11 cellular contexts compared by ENCODE assay signal in genomic region chr10:30056281-30056680, GRCh38. TPM values are rescaled to one million over a fixed set of nuclear protein-coding genes. Genes with fewer than 3 reads are reported as not detected.
A peak's percentile ranks its signal among the peaks of the same experiment; 100 is the strongest.
DNase-seq lines count a peak whose midpoint lies in the region; TF ChIP-seq lines count a peak whose summit lies in the region.
"Had no signal": no experiment of that assay in that cellular context is flagged by ENCODE, and none has a peak within 500 bp of the region (broad histone marks: within the 10 kb centered on the region; RNA-seq: fewer than 3 reads in every experiment).

No MANE protein-coding gene starts in this region.

- CTCF ChIA-PET in MCF 10A (lab: Yijun Ruan, JAX) (no interaction called here), Calu3 (lab: Charles Lee) (no interaction called here)

- H3K4me1 ChIP-seq in breast epithelium (no peaks in the 10 kb centered on the region), transverse colon (peaks cover 2 to 16% (median 8%) of the 10 kb centered on the region in 4 donors)

- H3K9me3 Mint-ChIP-seq in MCF 10A (ENCODE audit: unreplicated experiment) (no peaks in the 10 kb centered on the region), mesothelial cell of epicardium (no peaks in the 10 kb centered on the region), Calu3 (ENCODE audit: low read depth, unreplicated experiment) (no peaks in the 10 kb centered on the region)
- H3K9me3 Mint-ChIP-seq: activated T-cell treated with anti-CD3 and anti-CD28 coated beads, Interleukin-2, amount 50 U/mL, for 72 hours had no signal

- TF ChIP-seq POLR2A in breast epithelium (IDR thresholded peaks at IDR 0.05) (no peak), transverse colon (IDR thresholded peaks at IDR 0.05) (no peak)

- H3K27me3 ChIP-seq in breast epithelium (no peaks in the 10 kb centered on the region), transverse colon (peaks cover 31% of the 10 kb centered on the region)

- no peak for TF ChIP-seq CTCF in breast epithelium (IDR thresholded peaks at IDR 0.05)
- TF ChIP-seq CTCF in MCF 10A (IDR thresholded peaks at IDR 0.05; ENCODE audit: unreplicated experiment): no peak
- no peak for TF ChIP-seq CTCF in cardiac fibroblast (IDR thresholded peaks at IDR 0.05; ENCODE audit: low read depth, low read length)
- TF ChIP-seq CTCF in mesothelial cell of epicardium (IDR thresholded peaks at IDR 0.05; ENCODE audit: unreplicated experiment): no peak
- no peak for TF ChIP-seq CTCF in transverse colon (IDR thresholded peaks at IDR 0.05)
- TF ChIP-seq CTCF in Calu3 (IDR thresholded peaks at IDR 0.05; ENCODE audit: unreplicated experiment): no peak

- TF ChIP-seq EP300 in transverse colon (IDR thresholded peaks at IDR 0.05; ENCODE audit: low read depth): no peak

- WGBS in transverse colon (ENCODE audit: low coverage in 1 of 2), 2 donors: 72 to 77% methylated on average over 1 of the region's 1 CpG

- POLR2A ChIA-PET in MCF 10A (lab: Yijun Ruan, JAX): interaction anchor here (0.6 kb wide), 1 partner anchor 256 kb away, joined by 3 read pairs; no protein-coding TSS in a partner anchor

- DNase-seq in breast epithelium (ENCODE audit: low spot score in 2 of 2) (no peak), MCF 10A (ENCODE audit: unreplicated experiment) (no peak), cardiac fibroblast (ENCODE audit: low read depth in 2 of 2) (peak; percentile 9 to 64), mesothelial cell of epicardium (ENCODE audit: low spot score in 2 of 2, unreplicated experiment in 2 of 2) (no peak), transverse colon (no peak), Calu3 (no peak), NCI-H510A (lab: John Stamatoyannopoulos, UW) (no peak), NCI-H345 (lab: John Stamatoyannopoulos, UW) (no peak)
- DNase-seq: activated CD4-positive, alpha-beta T cell treated with anti-CD3 and anti-CD28 coated beads for 1 hour; activated T-cell treated with anti-CD3 and anti-CD28 coated beads, Interleukin-2, amount 50 U/mL, for 72 hours; T-helper 1 cell had no signal

- no peaks in the 10 kb centered on the region for H3K9me3 ChIP-seq in breast epithelium
- no peaks in the 10 kb centered on the region for H3K9me3 ChIP-seq in transverse colon

- in situ Hi-C loops in transverse colon (cut with MboI; ENCODE audit: low pct_ligation_motif_present in 1 of 4, low pct_unique_long_range_greater_than_20kb in 1 of 4, low sequenced_read_pairs in 3 of 4): no loop called here

- H3K27me3 Mint-ChIP-seq in MCF 10A (ENCODE audit: insufficient read depth, unreplicated experiment) (peaks cover 21% of the 10 kb centered on the region), mesothelial cell of epicardium (ENCODE audit: low read depth) (peaks cover 12% of the 10 kb centered on the region), Calu3 (ENCODE audit: unreplicated experiment) (peaks cover 21% of the 10 kb centered on the region)

- H3K4me3 ChIP-seq in breast epithelium: peak overlapping the region in 1 of 3 donors; percentile 85
- H3K4me3 ChIP-seq in cardiac fibroblast (replicated peaks in 1 of 2; ENCODE audit: low read depth in 2 of 2, low read length in 2 of 2): no peak overlapping the region
- peak overlapping the region in 1 of 4 donors; percentile 7 for H3K4me3 ChIP-seq in transverse colon

- H3K27ac Mint-ChIP-seq in MCF 10A (ENCODE audit: low read depth, unreplicated experiment): no peak overlapping the region
- H3K27ac Mint-ChIP-seq in mesothelial cell of epicardium: peak overlapping the region; percentile 64
- no peak overlapping the region for H3K27ac Mint-ChIP-seq in Calu3 (ENCODE audit: unreplicated experiment)
- H3K27ac Mint-ChIP-seq: activated T-cell treated with anti-CD3 and anti-CD28 coated beads, Interleukin-2, amount 50 U/mL, for 72 hours had no signal

- BruUV-seq in MCF 10A (replicated peaks; lab: Mats Ljungman, UMichigan) (no TSS peak), Calu3 (replicated peaks; lab: Mats Ljungman, UMichigan) (no TSS peak)

- H3K36me3 ChIP-seq in breast epithelium (no peaks in the 10 kb centered on the region), transverse colon (no peaks in the 10 kb centered on the region)

- H3K27ac ChIP-seq in breast epithelium: peak overlapping the region; percentile 70 to 91
- H3K27ac ChIP-seq in transverse colon: peak overlapping the region; percentile 80 to 91 (median 85)

- H3K36me3 Mint-ChIP-seq in MCF 10A (ENCODE audit: insufficient read depth, unreplicated experiment) (no peaks in the 10 kb centered on the region), mesothelial cell of epicardium (no peaks in the 10 kb centered on the region), Calu3 (ENCODE audit: insufficient read depth, unreplicated experiment) (peaks cover 9% of the 10 kb centered on the region)

- peaks cover 6% of the 10 kb centered on the region for H3K4me1 Mint-ChIP-seq in MCF 10A (ENCODE audit: insufficient read depth, unreplicated experiment)
- peaks cover 46% of the 10 kb centered on the region for H3K4me1 Mint-ChIP-seq in mesothelial cell of epicardium
- H3K4me1 Mint-ChIP-seq in Calu3 (ENCODE audit: low read depth, unreplicated experiment): peaks cover 21% of the 10 kb centered on the region

- H3K4me3 Mint-ChIP-seq in MCF 10A (ENCODE audit: unreplicated experiment) (no peak overlapping the region), mesothelial cell of epicardium (peak overlapping the region; percentile 31), Calu3 (ENCODE audit: low read depth, unreplicated experiment) (no peak overlapping the region)
- H3K4me3 Mint-ChIP-seq: activated T-cell treated with anti-CD3 and anti-CD28 coated beads, Interleukin-2, amount 50 U/mL, for 72 hours had no signal

- intact Hi-C loops in breast epithelium (cut with DNase I; ENCODE audit: low total_unique reads): no loop called here
- intact Hi-C loops in MCF 10A (cut with micrococcal nuclease): no loop called here
- intact Hi-C loops in transverse colon (cut with DNase I; ENCODE audit: low total_unique reads): loop anchor here (10.0 kb wide), 2 partner anchors 59 to 129 kb away; no protein-coding TSS in a partner anchor
- intact Hi-C loops in Calu3 (cut with micrococcal nuclease; ENCODE audit: unreplicated experiment): no loop called here

RNA-seq across cellular contexts. Expression of gene JCAD, which starts 3.1 kb away (rescaled TPM):
- total RNA-seq in breast epithelium (10 to 100 TPM; 11.1 to 69.3 (median 16.1) TPM), MCF 10A (2022) (0.25 and 0.26 TPM in 2 replicates), mesothelial cell of epicardium (20.4 to 22.8 TPM (median 21.5 TPM) in 3 replicates), transverse colon (10 to 100 TPM; 13.0 to 40.8 (median 19.9) TPM), Calu3 (2022) (0.54 and 0.66 TPM in 2 replicates)

Comparison
In these comparisons a context has a peak if more than half of its experiments do, and no peak if none do; other contexts are left out.
1. DNase-seq: peak in cardiac fibroblast (2 of 2); none in breast epithelium (0 of 2), MCF 10A (single experiment), mesothelial cell of epicardium (0 of 2), transverse colon (single experiment), Calu3 (single experiment), NCI-H510A (single experiment) and NCI-H345 (single experiment).